ENCODE assay signal across 9 cellular contexts in genomic region chr3:25468866-25469319, GRCh38. TPM values are rescaled to one million over a fixed set of nuclear protein-coding genes. Genes with fewer than 3 reads are reported as not detected.
DNase-seq lines count a peak whose midpoint lies in the region; ATAC-seq and TF ChIP-seq lines count a peak whose summit lies in the region.
"Had no signal": no experiment of that assay in that cellular context is flagged by ENCODE, and none has a peak within 500 bp of the region (broad histone marks: within the 10 kb centered on the region; RNA-seq: fewer than 3 reads in every experiment).

No MANE protein-coding gene starts in this region.

- BruUV-seq in MCF 10A (replicated peaks; lab: Mats Ljungman, UMichigan) = no TSS peak

- H3K27me3 Mint-ChIP-seq in MCF 10A (ENCODE audit: insufficient read depth, unreplicated experiment) (no peaks in the 10 kb centered on the region), glutamatergic neuron (ENCODE audit: unreplicated experiment) (no peaks in the 10 kb centered on the region)

- intact Hi-C loops in breast epithelium (cut with DNase I; ENCODE audit: low total_unique reads) = no loop called here
- intact Hi-C loops in MCF 10A (cut with micrococcal nuclease) = no loop called here

- no peaks in the 10 kb centered on the region for H3K27me3 ChIP-seq in breast epithelium

- no peaks in the 10 kb centered on the region for H3K36me3 ChIP-seq in breast epithelium

- ATAC-seq in GM19455 (IDR thresholded peaks at IDR 0.05; ENCODE audit: unreplicated experiment) = no peak
- no peak for ATAC-seq in HG03280 (IDR thresholded peaks at IDR 0.05; ENCODE audit: unreplicated experiment)
- no peak for ATAC-seq in GM18502 (IDR thresholded peaks at IDR 0.05; ENCODE audit: poor library complexity, unreplicated experiment)

- no peak overlapping the region for H3K27ac Mint-ChIP-seq in MCF 10A (ENCODE audit: low read depth, unreplicated experiment)
- no peak overlapping the region for H3K27ac Mint-ChIP-seq in glutamatergic neuron (ENCODE audit: unreplicated experiment)

- H3K4me3 Mint-ChIP-seq in MCF 10A (ENCODE audit: unreplicated experiment) = no peak overlapping the region
- H3K4me3 Mint-ChIP-seq in glutamatergic neuron (ENCODE audit: unreplicated experiment) = no peak overlapping the region

- H3K4me3 ChIP-seq in breast epithelium = peak overlapping the region in 1 of 3 donors; percentile 44

- H3K4me1 Mint-ChIP-seq in MCF 10A (ENCODE audit: insufficient read depth, unreplicated experiment) = no peaks in the 10 kb centered on the region
- H3K4me1 Mint-ChIP-seq in glutamatergic neuron (ENCODE audit: low read depth, unreplicated experiment) = peaks cover 14% of the 10 kb centered on the region

- H3K9me3 Mint-ChIP-seq in MCF 10A (ENCODE audit: unreplicated experiment) (no peaks in the 10 kb centered on the region), glutamatergic neuron (ENCODE audit: unreplicated experiment) (no peaks in the 10 kb centered on the region)

- no peaks in the 10 kb centered on the region for H3K9me3 ChIP-seq in breast epithelium

- DNase-seq in breast epithelium (ENCODE audit: low spot score in 2 of 2) (peak; percentile 56 to 87), MCF 10A (ENCODE audit: unreplicated experiment) (no peak), glutamatergic neuron (peak; percentile 22), occipital lobe (lab: John Stamatoyannopoulos, UW) (peak; percentile 48), DMS153 treated with DMSO at 0.1 percent for 48 hours (lab: John Stamatoyannopoulos, UW; ENCODE audit: unreplicated experiment) (no peak)
- DNase-seq: activated effector memory CD4-positive, alpha-beta T cell treated with anti-CD3 and anti-CD28 coated beads, Interleukin-2, amount 50 U/mL, for 16 hours had no signal

- CTCF ChIA-PET in MCF 10A (lab: Yijun Ruan, JAX) = no interaction called here

- H3K36me3 Mint-ChIP-seq in MCF 10A (ENCODE audit: insufficient read depth, unreplicated experiment) = no peaks in the 10 kb centered on the region
- no peaks in the 10 kb centered on the region for H3K36me3 Mint-ChIP-seq in glutamatergic neuron (ENCODE audit: unreplicated experiment)

- TF ChIP-seq CTCF in breast epithelium (IDR thresholded peaks at IDR 0.05) = peak; percentile 8 to 47 (median 40)
- TF ChIP-seq CTCF in MCF 10A (IDR thresholded peaks at IDR 0.05; ENCODE audit: unreplicated experiment) = no peak
- no peak for TF ChIP-seq CTCF in glutamatergic neuron (IDR thresholded peaks at IDR 0.05; ENCODE audit: partially characterized antibody, unreplicated experiment)

- peaks cover 0 to 9% of the 10 kb centered on the region in 2 donors for H3K4me1 ChIP-seq in breast epithelium

- no peak overlapping the region for H3K27ac ChIP-seq in breast epithelium

- TF ChIP-seq POLR2A in breast epithelium (IDR thresholded peaks at IDR 0.05) = no peak

- POLR2A ChIA-PET in MCF 10A (lab: Yijun Ruan, JAX) = no interaction called here

RNA-seq across cellular contexts. Expression of gene RARB, which starts 40.8 kb away (rescaled TPM):
- total RNA-seq in breast epithelium (10 to 100 TPM in 1 of 3 donors, 1 to 10 TPM in 1, under 1 TPM in 1; 0.80 to 20.1 (median 8.2) TPM), MCF 10A (2022) (not detected in 2 replicates), glutamatergic neuron (ENCODE audit: unreplicated experiment) (1.2 TPM), occipital lobe (13.4 TPM)

Comparison
In these comparisons a context has a peak if more than half of its experiments do, and no peak if none do; other contexts are left out.
1. DNase-seq: peak in breast epithelium (2 of 2), glutamatergic neuron (single experiment) and occipital lobe (single experiment); none in MCF 10A (single experiment) and DMS153 treated with DMSO at 0.1 percent for 48 hours (single experiment).
2. CTCF ChIP-seq: peak in breast epithelium (3 of 3); none in MCF 10A (single experiment) and glutamatergic neuron (single experiment).